8 cellular contexts compared by ENCODE assay signal in the genomic region with DNA sequence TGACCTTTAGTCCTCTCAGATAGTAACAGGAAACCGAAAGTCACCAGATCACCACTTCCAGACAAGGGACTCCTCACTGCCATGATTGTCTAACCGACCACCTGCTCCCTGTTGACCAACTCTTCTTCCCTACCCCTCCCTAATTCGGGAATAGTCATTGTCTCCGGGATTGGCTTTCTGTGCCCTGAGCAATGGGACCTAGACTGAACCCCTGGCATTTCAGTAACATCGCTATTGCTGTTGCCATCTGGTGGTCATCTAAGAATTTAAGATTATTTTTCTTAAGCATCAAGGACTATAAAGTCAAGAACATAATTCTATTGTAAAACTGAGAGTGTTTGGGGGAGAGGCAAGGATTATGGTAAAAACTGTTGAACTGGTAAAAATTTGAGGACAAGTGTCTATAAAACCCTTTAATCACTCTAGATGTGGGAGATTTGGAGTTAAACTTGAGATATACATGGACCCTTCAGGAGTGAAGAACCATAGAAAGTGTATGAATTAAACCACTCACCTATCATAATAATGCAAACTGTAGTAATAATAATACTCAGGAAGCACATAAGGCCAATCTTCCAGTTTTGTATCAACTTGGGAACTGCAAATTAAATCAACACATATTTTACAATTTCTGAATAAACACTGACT. TPM values are rescaled to one million over a fixed set of nuclear protein-coding genes. Genes with fewer than 3 reads are reported as not detected.
DNase-seq lines count a peak whose midpoint lies in the region; ATAC-seq and TF ChIP-seq lines count a peak whose summit lies in the region.

No MANE protein-coding gene starts in this region.

- no peak overlapping the region for H3K4me2 ChIP-seq in PC-3 (ENCODE audit: low read length)

- H3K27ac ChIP-seq in PC-3 (ENCODE audit: low read length) (no peak overlapping the region), stomach (no peak overlapping the region)

- no peaks in the 10 kb centered on the region for H3K36me3 ChIP-seq in PC-3 (ENCODE audit: low read depth, low read length)
- H3K36me3 ChIP-seq in stomach = no peaks in the 10 kb centered on the region

- H3K4me3 ChIP-seq in AG09309 (ENCODE audit: control insufficient read depth, low read depth, low read length) (no peak overlapping the region), GM12875 (ENCODE audit: low read depth, low read length) (no peak overlapping the region), PC-3 (ENCODE audit: low read length) (no peak overlapping the region), cardiac fibroblast (replicated peaks in 1 of 2; ENCODE audit: low read depth in 2 of 2, low read length in 2 of 2) (no peak overlapping the region), stomach (peak overlapping the region in 3 of 4 donors; percentile 24 to 28 (median 24))

- no peak for TF ChIP-seq EP300 in stomach (IDR thresholded peaks at IDR 0.05)

- H3K27me3 ChIP-seq in PC-3 (ENCODE audit: low read length) (no peaks in the 10 kb centered on the region), stomach (no peaks in the 10 kb centered on the region)

- no peaks in the 10 kb centered on the region for H3K79me2 ChIP-seq in PC-3 (ENCODE audit: low read length)

- no peaks in the 10 kb centered on the region for H3K4me1 ChIP-seq in PC-3 (ENCODE audit: insufficient read depth, low read length)
- no peaks in the 10 kb centered on the region for H3K4me1 ChIP-seq in stomach

- peak; percentile 40; the same call in 1 of the 2 replicates for ATAC-seq in PC-3
- no peak for ATAC-seq in HG03342 (IDR thresholded peaks at IDR 0.05; ENCODE audit: unreplicated experiment)

- CTCF ChIA-PET in PC-3 (lab: Charles Lee) = no interaction called here

- POLR2A ChIA-PET in PC-3 (lab: Charles Lee; ENCODE audit: unreplicated experiment) = no interaction called here

- BruUV-seq in PC-3 (replicated peaks; lab: Mats Ljungman, UMichigan) = no TSS peak

- no peak for TF ChIP-seq POLR2A in stomach (IDR thresholded peaks at IDR 0.05)

- H4K20me1 ChIP-seq in PC-3 (ENCODE audit: low read length) = no peaks in the 10 kb centered on the region

- H3K9me3 ChIP-seq in PC-3 (ENCODE audit: low read length) (no peaks in the 10 kb centered on the region), stomach (no peaks in the 10 kb centered on the region)

- no peaks in the 10 kb centered on the region for H3F3A ChIP-seq in PC-3 (ENCODE audit: low read length, unreplicated experiment)

- H2AFZ ChIP-seq in PC-3 (ENCODE audit: low read length) = no peak overlapping the region

- intact Hi-C loops in PC-3 (cut with micrococcal nuclease) (loop anchor here (1.0 kb wide), 2 partner anchors 112 to 178 kb away; no protein-coding TSS in a partner anchor), stomach (cut with DNase I; ENCODE audit: low total_unique reads) (loop anchor here (5.0 kb wide), 1 partner anchor 179 kb away; no protein-coding TSS in a partner anchor)

- TF ChIP-seq CTCF in AG09309 (IDR thresholded peaks at IDR 0.05; ENCODE audit: control insufficient read depth, insufficient read depth, low read depth, low read length, missing control alignments) (peak; percentile 51), GM12875 (IDR thresholded peaks at IDR 0.05; ENCODE audit: borderline replicate concordance, insufficient read depth, low read depth, low read length) (peak; percentile 20; the same call in 1 of the 2 replicates), PC-3 (conservative IDR thresholded peaks at IDR 0.05; ENCODE audit: low read depth, low read length) (peak; percentile 63), cardiac fibroblast (IDR thresholded peaks at IDR 0.05; ENCODE audit: low read depth, low read length) (peak; percentile 37), stomach (IDR thresholded peaks at IDR 0.05) (peak in 3 of 7 experiments; percentile 31 to 48 (median 48))

- H3K9me2 ChIP-seq in PC-3 (replicated peaks; ENCODE audit: low read length) = no peaks in the 10 kb centered on the region

- no peak overlapping the region for H3K9ac ChIP-seq in PC-3 (ENCODE audit: low read length)

- whole genome bisulfite sequencing in stomach, 5 donors = 5 to 12% (median 7%) methylated on average over 5 of the region's 5 CpGs

- DNase-seq in AG09309 (ENCODE audit: low read depth) (no peak), PC-3 (peak; percentile 57), cardiac fibroblast (ENCODE audit: low read depth in 2 of 2) (peak; percentile 62 to 68), kidney tubule cell (ENCODE audit: low spot score) (peak; percentile 49), stomach (no peak), HuH-7.5 (ENCODE audit: low spot score) (no peak)

RNA-seq across cellular contexts. Expression of a gene that starts 6.3 kb away (rescaled TPM):
- not detected in 2 replicates for total RNA-seq in PC-3 (2014; rRNA removed)
- total RNA-seq in stomach = not detected
- not detected for polyA plus RNA-seq in stomach

RNA-seq across cellular contexts. Expression of a gene that starts 44.6 kb away (rescaled TPM):
- total RNA-seq in PC-3 (2014; rRNA removed) (not detected in 2 replicates), stomach (not detected)
- polyA plus RNA-seq in stomach = not detected

RNA-seq across cellular contexts. Expression of a gene that starts 45.3 kb away (rescaled TPM):
- total RNA-seq in PC-3 (2014; rRNA removed) (not detected in 2 replicates), stomach (1 to 10 TPM in 1 of 5 donors, under 1 TPM in 1, not detected in 3; 0.43 to 1.1 TPM)
- polyA plus RNA-seq in stomach = 1 to 10 TPM in 1 of 3 donors, under 1 TPM in 1, not detected in 1; 0.60 to 2.1 TPM

RNA-seq across cellular contexts. Expression of a gene that starts 56.7 kb away (rescaled TPM):
- not detected in 2 replicates for total RNA-seq in PC-3 (2014; rRNA removed)
- total RNA-seq in stomach = 10 to 100 TPM in 2 of 5 donors, 1 to 10 TPM in 1, under 1 TPM in 2; 0.87 to 30.1 (median 1.2) TPM
- 10 to 100 TPM in 2 of 3 donors, 1 to 10 TPM in 1; 8.6 to 10.8 (median 10.7) TPM for polyA plus RNA-seq in stomach

Comparison
In these comparisons a context has a peak if more than half of its experiments do, and no peak if none do; other contexts are left out.
1. DNase-seq: peak in PC-3 (single experiment), cardiac fibroblast (2 of 2) and kidney tubule cell (single experiment); none in AG09309 (single experiment), stomach (single experiment) and HuH-7.5 (single experiment).
2. H3K4me3 ChIP-seq: peak in stomach (3 of 4); none in AG09309 (single experiment), GM12875 (single experiment), PC-3 (single experiment) and cardiac fibroblast (0 of 2).